ENCODE assay signal across 30 cellular contexts in genomic region chr14:90617942-90618341, GRCh38.
"Had no signal": no experiment of that assay in that cellular context is flagged by ENCODE, and none has a peak within 500 bp of the region (broad histone marks: within the 10 kb centered on the region; RNA-seq: fewer than 3 reads in every experiment).

No MANE protein-coding gene starts in this region.

- H3K4me1 ChIP-seq: colonic mucosa, foreskin keratinocyte had no signal

- H3K27ac ChIP-seq: adrenal gland, ascending aorta, colonic mucosa, esophagus muscularis mucosa, foreskin keratinocyte, gastrocnemius medialis, heart left ventricle, WERI-Rb-1 had no signal

- ATAC-seq: activated CD4-positive, CD25-positive, alpha-beta regulatory T cell treated with anti-CD3 and anti-CD28 coated beads, Interleukin-2, amount 50 U/mL, for 24 hours; activated CD8-positive, alpha-beta memory T cell treated with anti-CD3 and anti-CD28 coated beads, Interleukin-2, amount 10 ng/mL, durations not matched to agents 7 days and 5 days; activated CD8-positive, alpha-beta T cell treated with anti-CD3 and anti-CD28 coated beads, Interleukin-2, amount 10 ng/mL, durations not matched to agents 7 days and 5 days; activated naive CD8-positive, alpha-beta T cell treated with anti-CD3 and anti-CD28 coated beads, Interleukin-2, amount 50 U/mL, for 24 hours; effector memory CD8-positive, alpha-beta T cell; foreskin keratinocyte; gastrocnemius medialis; heart left ventricle; T-cell had no signal

- H3K9me3 ChIP-seq: adrenal gland, ascending aorta, colonic mucosa, esophagus muscularis mucosa, gastrocnemius medialis, heart left ventricle had no signal

- H3K4me3 ChIP-seq: adrenal gland, ascending aorta, colonic mucosa, esophagus muscularis mucosa, gastrocnemius medialis, heart left ventricle had no signal

- H3K27me3 ChIP-seq: adrenal gland, ascending aorta, colonic mucosa, esophagus muscularis mucosa, foreskin keratinocyte, gastrocnemius medialis, heart left ventricle had no signal

- H3K36me3 ChIP-seq: adrenal gland, colonic mucosa had no signal

- DNase-seq: activated B cell treated with CpG ODN at 0.5 μM for 24 hours; activated CD4-positive, alpha-beta T cell treated with anti-CD3 and anti-CD28 coated beads for 48 hours; activated CD4-positive, alpha-beta T cell treated with anti-CD3 and anti-CD28 coated beads, Interleukin-2, amount 50 U/mL, for 1 hour; activated CD4-positive, alpha-beta T cell treated with anti-CD3 and anti-CD28 coated beads, Interleukin-2, amount 50 U/mL, for 48 hours; activated CD8-positive, alpha-beta memory T cell treated with anti-CD3 and anti-CD28 coated beads, Interleukin-2, amount 10 ng/mL, durations not matched to agents 7 days and 5 days; activated CD8-positive, alpha-beta memory T cell treated with anti-CD3 and anti-CD28 coated beads, Interleukin-2, amount 50 U/mL, for 4 hours; activated CD8-positive, alpha-beta T cell treated with anti-CD3 and anti-CD28 coated beads, Interleukin-2, amount 10 ng/mL, durations not matched to agents 7 days and 5 days; activated effector memory CD4-positive, alpha-beta T cell treated with anti-CD3 and anti-CD28 coated beads, Interleukin-2, amount 50 U/mL, for 16 hours; activated naive CD4-positive, alpha-beta T cell treated with anti-CD3 and anti-CD28 coated beads for 36 hours; activated naive CD8-positive, alpha-beta T cell treated with anti-CD3 and anti-CD28 coated beads for 36 hours; activated naive CD8-positive, alpha-beta T cell treated with anti-CD3 and anti-CD28 coated beads, Interleukin-2, amount 50 U/mL, for 24 hours; activated T-cell treated with anti-CD3 and anti-CD28 coated beads, Interleukin-2, amount 50 U/mL, for 1 hour; activated T-cell treated with anti-CD3 and anti-CD28 coated beads, Interleukin-2, amount 50 U/mL, for 48 hours; amygdala; central memory CD4-positive, alpha-beta T cell; cerebellar nuclear complex; colonic mucosa; effector memory CD8-positive, alpha-beta T cell; erythroblast; foreskin keratinocyte; gastrocnemius medialis; glutamatergic neuron; heart left ventricle; T-cell; T1000; WERI-Rb-1 had no signal
